ENCODE assay signal across 9 cellular contexts in the genomic region with DNA sequence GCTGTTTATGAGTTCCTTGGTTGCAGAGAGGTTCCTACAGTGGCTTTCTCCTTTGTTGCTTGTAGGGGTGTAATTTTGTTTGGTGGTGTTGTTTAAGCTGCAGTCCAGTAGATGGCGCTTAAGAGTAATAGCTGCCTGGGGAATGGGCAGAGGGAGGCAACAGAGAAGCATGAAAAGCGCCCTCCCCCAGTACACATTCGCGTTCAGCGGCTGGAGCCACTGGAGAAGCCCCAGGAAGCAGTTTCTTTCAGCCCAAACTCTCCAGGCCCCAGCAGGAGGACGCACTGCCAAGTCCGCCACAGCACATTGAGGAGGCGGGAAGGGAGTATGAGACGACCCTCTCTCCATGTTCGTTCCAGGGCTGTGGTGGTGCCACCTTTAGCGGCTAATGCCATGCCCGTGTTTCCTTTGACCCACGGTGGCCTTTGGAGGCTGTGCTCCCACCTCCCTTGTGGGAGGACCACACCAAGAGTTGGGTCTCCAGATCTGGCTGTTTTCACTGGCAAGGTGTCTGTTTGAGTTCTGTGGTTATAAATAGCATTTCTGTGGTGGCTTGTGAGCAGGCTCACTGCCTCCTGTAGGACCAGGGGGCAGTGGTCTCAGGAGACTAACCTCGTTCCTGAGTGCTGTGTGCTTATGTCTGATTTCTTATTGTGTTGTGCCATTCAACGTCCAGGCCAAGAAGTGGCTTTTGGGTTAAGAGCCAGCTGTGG.
DNase-seq lines count a peak whose midpoint lies in the region; TF ChIP-seq lines count a peak whose summit lies in the region.
"Had no signal": no experiment of that assay in that cellular context is flagged by ENCODE, and none has a peak within 500 bp of the region (broad histone marks: within the 10 kb centered on the region; RNA-seq: fewer than 3 reads in every experiment).

No MANE protein-coding gene starts in this region.

- H2AFZ ChIP-seq in neural cell (ENCODE audit: low read depth, low read length) = no peak overlapping the region

- no peak overlapping the region for H3K27ac ChIP-seq in neural cell (ENCODE audit: low read length)
- H3K27ac ChIP-seq: BLaER1 treated with 17β-estradiol and CSF1 and Interleukin-3, amounts not matched to agents 10 nM and 100 nM had no signal

- no peaks in the 10 kb centered on the region for H3K9me2 ChIP-seq in neural cell (ENCODE audit: insufficient read depth, low read length)

- TF ChIP-seq CTCF in epithelial cell of proximal tubule (conservative IDR thresholded peaks at IDR 0.05; ENCODE audit: low read depth, low read length) = peak; percentile 89
- peak; percentile 37 for TF ChIP-seq CTCF in neural cell (IDR thresholded peaks at IDR 0.05; ENCODE audit: poor library complexity, severe bottlenecking)

- no peaks in the 10 kb centered on the region for H3K27me3 ChIP-seq in neural cell (ENCODE audit: insufficient read depth, low read depth, low read length)
- H3K27me3 ChIP-seq: BLaER1 treated with 17β-estradiol and CSF1 and Interleukin-3, amounts not matched to agents 10 nM and 100 nM had no signal

- H3K4me3 ChIP-seq in epithelial cell of proximal tubule (ENCODE audit: low read depth, low read length) = no peak overlapping the region
- H3K4me3 ChIP-seq in neural cell (ENCODE audit: low read length) = no peak overlapping the region
- H3K4me3 ChIP-seq: BLaER1 treated with 17β-estradiol and CSF1 and Interleukin-3, amounts not matched to agents 10 nM and 100 nM had no signal

- DNase-seq in NCI-H1417 (lab: John Stamatoyannopoulos, UW) = peak; percentile 6 to 60 (median 41)
- no peak for DNase-seq in NCI-H1417 treated with DMSO at 0.1 percent for 48 hours (lab: John Stamatoyannopoulos, UW)
- peak; percentile 79 for DNase-seq in HEK293T (ENCODE audit: extremely low spot score)
- DNase-seq in SHP77 treated with DMSO at 0.1 percent for 48 hours (lab: John Stamatoyannopoulos, UW) = peak; percentile 19
- no peak for DNase-seq in epithelial cell of proximal tubule (ENCODE audit: low read depth)
- no peak for DNase-seq in activated CD4-positive, CD25-positive, alpha-beta regulatory T cell (lab: John Stamatoyannopoulos, UW)
- DNase-seq in activated effector memory CD4-positive, alpha-beta T cell treated with anti-CD3 and anti-CD28 coated beads, Interleukin-2, amount 50 U/mL, for 16 hours = no peak

- no peaks in the 10 kb centered on the region for H3K36me3 ChIP-seq in neural cell (ENCODE audit: insufficient read depth, low read length)

- TF ChIP-seq RAD21 in neural cell (conservative IDR thresholded peaks at IDR 0.05) = peak; percentile 32

- no peaks in the 10 kb centered on the region for H3K9me3 ChIP-seq in neural cell (ENCODE audit: low read length)

- CTCF ChIA-PET in HEK293T (lab: Yijun Ruan, JAX) = interaction anchor here (0.6 to 1.5 kb wide), 7 partner anchors 12 to 1947 kb away, joined by 3 to 7 read pairs (median 3); no protein-coding TSS in a partner anchor

- no peaks in the 10 kb centered on the region for H3K79me2 ChIP-seq in neural cell (replicated peaks; ENCODE audit: insufficient read depth, low read length)

- POLR2A ChIA-PET in HEK293T (lab: Yijun Ruan, JAX) = no interaction called here

- no peaks in the 10 kb centered on the region for H4K20me1 ChIP-seq in neural cell (ENCODE audit: insufficient read depth)

- no peak overlapping the region for H3K9ac ChIP-seq in neural cell (ENCODE audit: low read length)
- H3K9ac ChIP-seq: BLaER1 treated with 17β-estradiol and CSF1 and Interleukin-3, amounts not matched to agents 10 nM and 100 nM had no signal

- H3K4me2 ChIP-seq in neural cell (ENCODE audit: low read length) = no peak overlapping the region

- H3F3A ChIP-seq in neural cell (ENCODE audit: insufficient read depth, low read length, poor library complexity, severe bottlenecking) = no peaks in the 10 kb centered on the region

- TF ChIP-seq EP300 in neural cell (conservative IDR thresholded peaks at IDR 0.05; ENCODE audit: poor library complexity, severe bottlenecking) = no peak

TF ChIP-seq in HEK293T, 16 proteins besides CTCF, POLR2A, EP300 and RAD21:
- TF ChIP-seq NFRKB (IDR thresholded peaks at IDR 0.05) (no peak), FOXA1 (IDR thresholded peaks at IDR 0.05) (no peak), BHLHE40 (IDR thresholded peaks at IDR 0.05; ENCODE audit: borderline replicate concordance) (no peak), CTBP1 (IDR thresholded peaks at IDR 0.05; ENCODE audit: borderline replicate concordance) (no peak), ZNF384 (IDR thresholded peaks at IDR 0.05) (no peak), SP1 (IDR thresholded peaks at IDR 0.05) (no peak), HDGF (IDR thresholded peaks at IDR 0.05; ENCODE audit: borderline replicate concordance) (no peak), ARNT (IDR thresholded peaks at IDR 0.05) (no peak), TARDBP (IDR thresholded peaks at IDR 0.05) (no peak), L3MBTL2 (conservative IDR thresholded peaks at IDR 0.05) (no peak), LEF1 (IDR thresholded peaks at IDR 0.05; ENCODE audit: borderline replicate concordance) (no peak), ELF4 (IDR thresholded peaks at IDR 0.05) (no peak)
- TF ChIP-seq, protein P1, sequence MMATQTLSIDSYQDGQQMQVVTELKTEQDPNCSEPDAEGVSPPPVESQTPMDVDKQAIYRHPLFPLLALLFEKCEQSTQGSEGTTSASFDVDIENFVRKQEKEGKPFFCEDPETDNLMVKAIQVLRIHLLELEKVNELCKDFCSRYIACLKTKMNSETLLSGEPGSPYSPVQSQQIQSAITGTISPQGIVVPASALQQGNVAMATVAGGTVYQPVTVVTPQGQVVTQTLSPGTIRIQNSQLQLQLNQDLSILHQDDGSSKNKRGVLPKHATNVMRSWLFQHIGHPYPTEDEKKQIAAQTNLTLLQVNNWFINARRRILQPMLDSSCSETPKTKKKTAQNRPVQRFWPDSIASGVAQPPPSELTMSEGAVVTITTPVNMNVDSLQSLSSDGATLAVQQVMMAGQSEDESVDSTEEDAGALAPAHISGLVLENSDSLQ (IDR thresholded peaks at IDR 0.05) = no peak

TF ChIP-seq in neural cell, 6 proteins besides CTCF, POLR2A, EP300 and RAD21:
- TF ChIP-seq SMC3 (conservative IDR thresholded peaks at IDR 0.05; ENCODE audit: poor library complexity) = peak; percentile 36
- TF ChIP-seq, protein P2, sequence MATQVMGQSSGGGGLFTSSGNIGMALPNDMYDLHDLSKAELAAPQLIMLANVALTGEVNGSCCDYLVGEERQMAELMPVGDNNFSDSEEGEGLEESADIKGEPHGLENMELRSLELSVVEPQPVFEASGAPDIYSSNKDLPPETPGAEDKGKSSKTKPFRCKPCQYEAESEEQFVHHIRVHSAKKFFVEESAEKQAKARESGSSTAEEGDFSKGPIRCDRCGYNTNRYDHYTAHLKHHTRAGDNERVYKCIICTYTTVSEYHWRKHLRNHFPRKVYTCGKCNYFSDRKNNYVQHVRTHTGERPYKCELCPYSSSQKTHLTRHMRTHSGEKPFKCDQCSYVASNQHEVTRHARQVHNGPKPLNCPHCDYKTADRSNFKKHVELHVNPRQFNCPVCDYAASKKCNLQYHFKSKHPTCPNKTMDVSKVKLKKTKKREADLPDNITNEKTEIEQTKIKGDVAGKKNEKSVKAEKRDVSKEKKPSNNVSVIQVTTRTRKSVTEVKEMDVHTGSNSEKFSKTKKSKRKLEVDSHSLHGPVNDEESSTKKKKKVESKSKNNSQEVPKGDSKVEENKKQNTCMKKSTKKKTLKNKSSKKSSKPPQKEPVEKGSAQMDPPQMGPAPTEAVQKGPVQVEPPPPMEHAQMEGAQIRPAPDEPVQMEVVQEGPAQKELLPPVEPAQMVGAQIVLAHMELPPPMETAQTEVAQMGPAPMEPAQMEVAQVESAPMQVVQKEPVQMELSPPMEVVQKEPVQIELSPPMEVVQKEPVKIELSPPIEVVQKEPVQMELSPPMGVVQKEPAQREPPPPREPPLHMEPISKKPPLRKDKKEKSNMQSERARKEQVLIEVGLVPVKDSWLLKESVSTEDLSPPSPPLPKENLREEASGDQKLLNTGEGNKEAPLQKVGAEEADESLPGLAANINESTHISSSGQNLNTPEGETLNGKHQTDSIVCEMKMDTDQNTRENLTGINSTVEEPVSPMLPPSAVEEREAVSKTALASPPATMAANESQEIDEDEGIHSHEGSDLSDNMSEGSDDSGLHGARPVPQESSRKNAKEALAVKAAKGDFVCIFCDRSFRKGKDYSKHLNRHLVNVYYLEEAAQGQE (IDR thresholded peaks at IDR 0.05; ENCODE audit: borderline replicate concordance) = no peak

Comparison
In these comparisons a context has a peak if more than half of its experiments do, and no peak if none do; other contexts are left out.
1. DNase-seq: peak in NCI-H1417 (3 of 3), HEK293T (single experiment) and SHP77 treated with DMSO at 0.1 percent for 48 hours (single experiment); none in NCI-H1417 treated with DMSO at 0.1 percent for 48 hours (single experiment), epithelial cell of proximal tubule (single experiment), activated CD4-positive, CD25-positive, alpha-beta regulatory T cell (0 of 4) and activated effector memory CD4-positive, alpha-beta T cell treated with anti-CD3 and anti-CD28 coated beads, Interleukin-2, amount 50 U/mL, for 16 hours (single experiment).